Comparison of ENCODE assay signal across 1 cellular context in the genomic region with DNA sequence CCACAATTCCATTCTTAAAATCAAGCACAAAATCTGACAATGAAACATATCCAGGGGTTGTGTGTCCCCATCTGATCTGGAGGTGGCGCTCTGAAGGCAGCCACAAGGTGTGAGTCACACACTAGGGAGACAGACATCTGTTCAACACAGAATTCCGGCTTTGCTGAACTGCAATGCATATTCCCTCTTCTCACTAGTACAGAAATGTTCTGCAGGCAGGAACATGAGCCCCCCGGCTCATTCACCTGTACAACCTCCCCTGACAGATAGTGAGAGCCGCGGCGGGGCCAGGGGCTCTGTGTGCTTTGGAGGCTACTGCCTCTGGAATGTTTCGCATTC.
TF ChIP-seq lines count a peak whose summit lies in the region.

No MANE protein-coding gene starts in this region.

TF ChIP-seq in endothelial cell of umbilical vein, 7 proteins besides CTCF, POLR2A, EP300 and RAD21 (continued from another document):
- peak; percentile 80 for TF ChIP-seq FOS (IDR thresholded peaks at IDR 0.05; ENCODE audit: borderline replicate concordance, insufficient read depth, low read length)
